Comparison of ENCODE assay signal across 13 cellular contexts in the genomic region with DNA sequence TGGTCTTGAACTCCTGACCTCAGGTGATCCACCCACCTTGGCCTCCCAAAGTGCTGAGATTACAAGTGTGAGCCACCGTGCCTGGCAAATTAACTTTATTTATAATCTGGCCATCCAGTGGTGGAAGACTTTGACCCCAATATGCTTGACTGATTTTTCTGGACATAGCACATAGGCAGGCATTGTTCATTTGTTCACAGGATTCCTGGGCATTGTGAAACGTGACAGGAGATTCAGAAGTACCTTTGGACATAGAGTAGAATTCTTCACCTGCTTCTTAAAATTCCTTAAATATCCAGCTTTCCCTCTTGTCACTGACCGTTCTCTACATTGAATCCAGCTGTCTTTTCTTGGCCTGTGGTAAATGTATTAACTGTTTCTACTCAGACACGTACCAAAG.
DNase-seq lines count a peak whose midpoint lies in the region; ATAC-seq and TF ChIP-seq lines count a peak whose summit lies in the region.
"Had no signal": no experiment of that assay in that cellular context is flagged by ENCODE, and none has a peak within 500 bp of the region (broad histone marks: within the 10 kb centered on the region; RNA-seq: fewer than 3 reads in every experiment).

No MANE protein-coding gene starts in this region.

- no peak for TF ChIP-seq EP300 in SK-N-SH (IDR thresholded peaks at IDR 0.05; ENCODE audit: borderline replicate concordance in 1 of 2, low read depth in 1 of 2, low read length in 1 of 2)

- DNase-seq in HuH-7 (ENCODE audit: low spot score) (peak; percentile 18), left colon (no peak), renal cortical epithelial cell (ENCODE audit: low read depth) (peak; percentile 77), SK-N-SH (no peak), thyroid gland (no peak), NCI-H345 treated with DMSO at 0.1 percent for 48 hours (lab: John Stamatoyannopoulos, UW; ENCODE audit: unreplicated experiment) (no peak)
- DNase-seq: BE2C; C1 segment of cervical spinal cord; CD4-positive, CD25-positive, alpha-beta regulatory T cell; CD8-positive, alpha-beta memory T cell; COR-L47; GM23248 had no signal

- 85% methylated on average over 4 of the region's 4 CpGs for WGBS in SK-N-SH (ENCODE audit: low lambda C conversion rate)
- 80% methylated on average over 4 of the region's 4 CpGs for WGBS in thyroid gland, 2 donors

- H3K9ac ChIP-seq in SK-N-SH: no peak overlapping the region
- H3K9ac ChIP-seq: GM23248 had no signal

- CTCF ChIA-PET in SK-N-SH (lab: Yijun Ruan, JAX): interaction anchor here (0.9 to 1.2 kb wide), 2 partner anchors 20 to 33 kb away, joined by 3 read pairs; no protein-coding TSS in a partner anchor

- H3K36me3 ChIP-seq in SK-N-SH (replicated peaks in 1 of 2; ENCODE audit: control insufficient read depth in 1 of 2, insufficient read depth in 2 of 2, low read length in 1 of 2): peaks cover 6 to 30% of the 10 kb centered on the region in 2 experiments
- no peaks in the 10 kb centered on the region for H3K36me3 ChIP-seq in thyroid gland
- H3K36me3 ChIP-seq: BE2C, HAP-1 had no signal

- TF ChIP-seq POLR2A in thyroid gland (IDR thresholded peaks at IDR 0.05): no peak

- no peak for TF ChIP-seq RAD21 in SK-N-SH (IDR thresholded peaks at IDR 0.05; ENCODE audit: low read length)

- POLR2A ChIA-PET in SK-N-SH (lab: Yijun Ruan, JAX): no interaction called here

- no peak overlapping the region for H2AFZ ChIP-seq in SK-N-SH (ENCODE audit: low read depth)
- H2AFZ ChIP-seq: GM23248 had no signal

- H3K9me3 ChIP-seq in SK-N-SH: no peaks in the 10 kb centered on the region
- H3K9me3 ChIP-seq in thyroid gland: no peaks in the 10 kb centered on the region
- H3K9me3 ChIP-seq: BE2C, HAP-1 had no signal

- no peak for TF ChIP-seq CTCF in SK-N-SH (IDR thresholded peaks at IDR 0.05)
- TF ChIP-seq CTCF in thyroid gland (IDR thresholded peaks at IDR 0.05): no peak

- H3K79me2 ChIP-seq in SK-N-SH (ENCODE audit: insufficient read depth): no peaks in the 10 kb centered on the region

- intact Hi-C loops in left colon (cut with DNase I, micrococcal nuclease): no loop called here
- intact Hi-C loops in thyroid gland (cut with DNase I): no loop called here

- H3K9me2 ChIP-seq in SK-N-SH: no peaks in the 10 kb centered on the region

- no peak overlapping the region for H3K4me2 ChIP-seq in SK-N-SH

- no peak overlapping the region for H3K27ac ChIP-seq in SK-N-SH (ENCODE audit: low read depth in 2 of 2, low read length in 1 of 2)
- H3K27ac ChIP-seq in thyroid gland: no peak overlapping the region
- H3K27ac ChIP-seq: GM23248 had no signal

- peaks cover 0 to 2% of the 10 kb centered on the region in 2 experiments; a peak in 1 of 4 replicates for H3K4me1 ChIP-seq in SK-N-SH (ENCODE audit: control insufficient read depth in 1 of 2, insufficient read depth in 2 of 2, low read depth in 1 of 2, low read length in 1 of 2)
- no peaks in the 10 kb centered on the region for H3K4me1 ChIP-seq in thyroid gland
- H3K4me1 ChIP-seq: BE2C, HAP-1 had no signal

- peaks cover 4% of the 10 kb centered on the region for H3F3A ChIP-seq in SK-N-SH (replicated peaks; ENCODE audit: insufficient read depth)

- H3K4me3 ChIP-seq in SK-N-SH (ENCODE audit: low read depth in 2 of 2, low read length in 1 of 2) (no peak overlapping the region), thyroid gland (replicated peaks in 1 of 3) (no peak overlapping the region)
- H3K4me3 ChIP-seq: GM23248, HAP-1 had no signal

- H4K20me1 ChIP-seq in SK-N-SH (ENCODE audit: insufficient read depth): no peaks in the 10 kb centered on the region

- ATAC-seq in left colon: peak; percentile 40

- no peaks in the 10 kb centered on the region for H3K27me3 ChIP-seq in SK-N-SH (ENCODE audit: insufficient read depth)
- no peaks in the 10 kb centered on the region for H3K27me3 ChIP-seq in thyroid gland
- H3K27me3 ChIP-seq: BE2C had no signal

TF ChIP-seq in SK-N-SH, 30 proteins besides CTCF, POLR2A, EP300 and RAD21:
- TF ChIP-seq RXRA (IDR thresholded peaks at IDR 0.05; ENCODE audit: borderline replicate concordance, low read depth) (no peak), NFIC (IDR thresholded peaks at IDR 0.05; ENCODE audit: borderline replicate concordance) (no peak)

Comparison
In these comparisons a context has a peak if more than half of its experiments do, and no peak if none do; other contexts are left out.
1. DNase-seq: peak in HuH-7 (single experiment) and renal cortical epithelial cell (single experiment); none in left colon (0 of 2), SK-N-SH (single experiment), thyroid gland (0 of 2) and NCI-H345 treated with DMSO at 0.1 percent for 48 hours (single experiment).